ENCODE assay signal across 7 cellular contexts in the genomic region with DNA sequence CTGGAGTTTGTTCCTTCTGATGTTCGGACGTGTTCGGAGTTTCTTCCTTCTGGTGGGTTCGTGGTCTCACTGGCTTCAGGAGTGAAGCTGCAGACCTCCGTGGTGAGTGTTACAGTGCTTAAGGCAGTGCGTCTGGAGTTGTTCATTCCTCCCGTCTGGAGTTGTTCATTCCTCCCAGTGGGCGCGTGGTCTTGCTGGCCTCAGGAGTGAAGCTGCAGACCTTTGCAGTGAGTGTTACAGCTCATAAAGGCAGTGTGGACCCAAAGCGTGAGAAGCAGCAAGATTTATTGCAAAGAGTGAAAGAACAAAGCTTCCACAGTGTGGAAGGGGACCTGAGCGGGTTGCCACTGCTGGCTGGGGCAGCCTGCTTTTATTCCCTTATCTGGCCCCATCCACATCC.
DNase-seq lines count a peak whose midpoint lies in the region; ATAC-seq and TF ChIP-seq lines count a peak whose summit lies in the region.
"Not testable (repeated sequence)": the region's sequence is repeated elsewhere in the genome, so short reads cannot be mapped to it uniquely, and the experiment has no call there.

No MANE protein-coding gene starts in this region.

- intact Hi-C loops in CD4-positive, alpha-beta T cell (cut with DNase I, micrococcal nuclease): loop anchor here in 1 of 2 experiments (5.0 kb wide), 1 partner anchor 64 kb away; a partner anchor contains a TSS

- not testable (repeated sequence) for H3K36me3 Mint-ChIP-seq in CD4-positive, alpha-beta T cell (ENCODE audit: low read depth); T-helper 17 cell (ENCODE audit: low read depth); activated CD8-positive, alpha-beta memory T cell treated with anti-CD3 and anti-CD28 coated beads, Interleukin-2, amount 10 ng/mL, durations not matched to agents 7 days and 5 days; activated naive CD8-positive, alpha-beta T cell treated with anti-CD3 and anti-CD28 coated beads, Interleukin-2, amount 50 U/mL, for 24 hours (ENCODE audit: low read depth); immature natural killer cell; naive thymus-derived CD8-positive, alpha-beta T cell; progenitor cell of endocrine pancreas (ENCODE audit: insufficient read depth)

- H3K27ac ChIP-seq in CD4-positive, alpha-beta T cell (ENCODE audit: low read depth, low read length): not testable (repeated sequence)

- H3K4me3 Mint-ChIP-seq in CD4-positive, alpha-beta T cell: peak overlapping the region; percentile 94
- H3K4me3 Mint-ChIP-seq in T-helper 17 cell: peak overlapping the region; percentile 55
- peak overlapping the region; percentile 77 for H3K4me3 Mint-ChIP-seq in activated CD8-positive, alpha-beta memory T cell treated with anti-CD3 and anti-CD28 coated beads, Interleukin-2, amount 10 ng/mL, durations not matched to agents 7 days and 5 days
- H3K4me3 Mint-ChIP-seq in activated naive CD8-positive, alpha-beta T cell treated with anti-CD3 and anti-CD28 coated beads, Interleukin-2, amount 50 U/mL, for 24 hours: peak overlapping the region; percentile 16
- H3K4me3 Mint-ChIP-seq in immature natural killer cell: peak overlapping the region in 4 of 5 donors; percentile 18 to 86 (median 28)
- H3K4me3 Mint-ChIP-seq in naive thymus-derived CD8-positive, alpha-beta T cell: peak overlapping the region in 7 of 10 donors; percentile 13 to 92 (median 87)
- peak overlapping the region; percentile 3 for H3K4me3 Mint-ChIP-seq in progenitor cell of endocrine pancreas (ENCODE audit: low read depth)

- not testable (repeated sequence) for DNase-seq in CD4-positive, alpha-beta T cell; T-helper 17 cell; activated CD8-positive, alpha-beta memory T cell treated with anti-CD3 and anti-CD28 coated beads, Interleukin-2, amount 10 ng/mL, durations not matched to agents 7 days and 5 days; activated naive CD8-positive, alpha-beta T cell treated with anti-CD3 and anti-CD28 coated beads, Interleukin-2, amount 50 U/mL, for 24 hours; immature natural killer cell; naive thymus-derived CD8-positive, alpha-beta T cell; progenitor cell of endocrine pancreas (ENCODE audit: low spot score, unreplicated experiment)

- CTCF ChIA-PET in CD4-positive, alpha-beta T cell (lab: Charles Lee): interaction anchor here (1.7 kb wide), 1 partner anchor 13 kb away, joined by 3 read pairs; no protein-coding TSS in a partner anchor
- CTCF ChIA-PET in activated CD8-positive, alpha-beta memory T cell treated with anti-CD3 and anti-CD28 coated beads, Interleukin-2, amount 10 ng/mL, durations not matched to agents 7 days and 5 days (lab: Charles Lee): interaction anchor here (1.1 to 1.8 kb wide), 4 partner anchors 10 to 1131 kb away, joined by 3 to 8 read pairs (median 4); a partner anchor contains a TSS

- TF ChIP-seq CTCF in CD4-positive, alpha-beta T cell (IDR thresholded peaks at IDR 0.05); progenitor cell of endocrine pancreas (IDR thresholded peaks at IDR 0.05; ENCODE audit: unreplicated experiment): not testable (repeated sequence)

- not testable (repeated sequence) for H3K9me3 Mint-ChIP-seq in CD4-positive, alpha-beta T cell; activated CD8-positive, alpha-beta memory T cell treated with anti-CD3 and anti-CD28 coated beads, Interleukin-2, amount 10 ng/mL, durations not matched to agents 7 days and 5 days (ENCODE audit: low read depth); activated naive CD8-positive, alpha-beta T cell treated with anti-CD3 and anti-CD28 coated beads, Interleukin-2, amount 50 U/mL, for 24 hours; immature natural killer cell; naive thymus-derived CD8-positive, alpha-beta T cell; progenitor cell of endocrine pancreas (ENCODE audit: low read depth)

- POLR2A ChIA-PET in CD4-positive, alpha-beta T cell (lab: Charles Lee): interaction anchor here (2.2 to 2.5 kb wide), 2 partner anchors 64 to 108 kb away, joined by 10 to 36 read pairs; a partner anchor contains a TSS
- POLR2A ChIA-PET in naive thymus-derived CD8-positive, alpha-beta T cell (lab: Charles Lee): interaction anchor here (2.1 kb wide), 1 partner anchor 64 kb away, joined by 21 read pairs; a partner anchor contains a TSS

- H3K27me3 Mint-ChIP-seq in CD4-positive, alpha-beta T cell; T-helper 17 cell; activated CD8-positive, alpha-beta memory T cell treated with anti-CD3 and anti-CD28 coated beads, Interleukin-2, amount 10 ng/mL, durations not matched to agents 7 days and 5 days; activated naive CD8-positive, alpha-beta T cell treated with anti-CD3 and anti-CD28 coated beads, Interleukin-2, amount 50 U/mL, for 24 hours; immature natural killer cell (ENCODE audit: low read depth in 3 of 3); naive thymus-derived CD8-positive, alpha-beta T cell; progenitor cell of endocrine pancreas: not testable (repeated sequence)

- H3K9me3 ChIP-seq in CD4-positive, alpha-beta T cell (ENCODE audit: control insufficient read depth, low read length); T-helper 17 cell (ENCODE audit: control insufficient read depth, low read length, poor library complexity, severe bottlenecking): not testable (repeated sequence)

- not testable (repeated sequence) for ATAC-seq in CD4-positive, alpha-beta T cell (ENCODE audit: poor library complexity); T-helper 17 cell; activated CD8-positive, alpha-beta memory T cell treated with anti-CD3 and anti-CD28 coated beads, Interleukin-2, amount 10 ng/mL, durations not matched to agents 7 days and 5 days; activated naive CD8-positive, alpha-beta T cell treated with anti-CD3 and anti-CD28 coated beads, Interleukin-2, amount 50 U/mL, for 24 hours; naive thymus-derived CD8-positive, alpha-beta T cell

- not testable (repeated sequence) for H3K27ac Mint-ChIP-seq in CD4-positive, alpha-beta T cell; activated CD8-positive, alpha-beta memory T cell treated with anti-CD3 and anti-CD28 coated beads, Interleukin-2, amount 10 ng/mL, durations not matched to agents 7 days and 5 days; activated naive CD8-positive, alpha-beta T cell treated with anti-CD3 and anti-CD28 coated beads, Interleukin-2, amount 50 U/mL, for 24 hours; immature natural killer cell; naive thymus-derived CD8-positive, alpha-beta T cell; progenitor cell of endocrine pancreas
- peak overlapping the region; percentile 14 for H3K27ac Mint-ChIP-seq in T-helper 17 cell

- H3K4me1 Mint-ChIP-seq in CD4-positive, alpha-beta T cell (ENCODE audit: low read depth): peaks cover 12% of the 10 kb centered on the region
- peaks cover 12% of the 10 kb centered on the region for H3K4me1 Mint-ChIP-seq in T-helper 17 cell
- peaks cover 12% of the 10 kb centered on the region for H3K4me1 Mint-ChIP-seq in activated CD8-positive, alpha-beta memory T cell treated with anti-CD3 and anti-CD28 coated beads, Interleukin-2, amount 10 ng/mL, durations not matched to agents 7 days and 5 days
- not testable (repeated sequence) for H3K4me1 Mint-ChIP-seq in activated naive CD8-positive, alpha-beta T cell treated with anti-CD3 and anti-CD28 coated beads, Interleukin-2, amount 50 U/mL, for 24 hours; immature natural killer cell; naive thymus-derived CD8-positive, alpha-beta T cell; progenitor cell of endocrine pancreas (ENCODE audit: low read depth)

- H3K27me3 ChIP-seq in CD4-positive, alpha-beta T cell (ENCODE audit: control insufficient read depth, insufficient read depth, low read length): not testable (repeated sequence)

Comparison
In these comparisons a context has a peak if more than half of its experiments do, and no peak if none do; other contexts are left out.
1. H3K4me3 Mint-ChIP-seq: peak in every context shown above with its lines; median percentile 94 in CD4-positive, alpha-beta T cell; 87 in naive thymus-derived CD8-positive, alpha-beta T cell; 77 in activated CD8-positive, alpha-beta memory T cell treated with anti-CD3 and anti-CD28 coated beads, Interleukin-2, amount 10 ng/mL, durations not matched to agents 7 days and 5 days; 55 in T-helper 17 cell; 28 in immature natural killer cell; 16 in activated naive CD8-positive, alpha-beta T cell treated with anti-CD3 and anti-CD28 coated beads, Interleukin-2, amount 50 U/mL, for 24 hours; 3 in progenitor cell of endocrine pancreas.